Comparison of ENCODE assay signal across 35 cellular contexts in genomic region chr6:103879800-103880199, GRCh38.
"Had no signal": no experiment of that assay in that cellular context is flagged by ENCODE, and none has a peak within 500 bp of the region (broad histone marks: within the 10 kb centered on the region; RNA-seq: fewer than 3 reads in every experiment).

No MANE protein-coding gene starts in this region.

- DNase-seq: Karpas-422, Kasumi-1, MG63, MM.1S, MV-4-11, NCI-H1048, NCI-H1092, NCI-H1092 treated with DMSO at 0.1 percent for 48 hours, NCI-H1105, NCI-H1105 treated with DMSO at 0.1 percent for 48 hours, NCI-H1417, NCI-H1417 treated with DMSO at 0.1 percent for 48 hours, NCI-H1436, NCI-H1436 treated with DMSO at 0.1 percent for 48 hours, NCI-H146, NCI-H1694, NCI-H1694 treated with DMSO at 0.1 percent for 48 hours, NCI-H187, NCI-H187 treated with DMSO at 0.1 percent for 48 hours, NCI-H1930, NCI-H2029, NCI-H2029 treated with DMSO at 0.1 percent for 48 hours, NCI-H2081, NCI-H2081 treated with DMSO at 0.1 percent for 48 hours, NCI-H2107, NCI-H2171, NCI-H2171 treated with DMSO at 0.1 percent for 48 hours, NCI-H2227 treated with DMSO at 0.1 percent for 48 hours, NCI-H226, NCI-H345, NCI-H446, NCI-H446 treated with DMSO at 0.1 percent for 48 hours, NCI-H510A, NCI-H510A treated with DMSO at 0.1 percent for 48 hours, NCI-H524 had no signal

- H3K4me3 ChIP-seq: MG63 had no signal

- H3K36me3 ChIP-seq: MG63 had no signal

- H3K9me3 ChIP-seq: MG63 had no signal

- H3K27me3 ChIP-seq: MG63 had no signal
